ENCODE assay signal across 10 cellular contexts in the genomic region with DNA sequence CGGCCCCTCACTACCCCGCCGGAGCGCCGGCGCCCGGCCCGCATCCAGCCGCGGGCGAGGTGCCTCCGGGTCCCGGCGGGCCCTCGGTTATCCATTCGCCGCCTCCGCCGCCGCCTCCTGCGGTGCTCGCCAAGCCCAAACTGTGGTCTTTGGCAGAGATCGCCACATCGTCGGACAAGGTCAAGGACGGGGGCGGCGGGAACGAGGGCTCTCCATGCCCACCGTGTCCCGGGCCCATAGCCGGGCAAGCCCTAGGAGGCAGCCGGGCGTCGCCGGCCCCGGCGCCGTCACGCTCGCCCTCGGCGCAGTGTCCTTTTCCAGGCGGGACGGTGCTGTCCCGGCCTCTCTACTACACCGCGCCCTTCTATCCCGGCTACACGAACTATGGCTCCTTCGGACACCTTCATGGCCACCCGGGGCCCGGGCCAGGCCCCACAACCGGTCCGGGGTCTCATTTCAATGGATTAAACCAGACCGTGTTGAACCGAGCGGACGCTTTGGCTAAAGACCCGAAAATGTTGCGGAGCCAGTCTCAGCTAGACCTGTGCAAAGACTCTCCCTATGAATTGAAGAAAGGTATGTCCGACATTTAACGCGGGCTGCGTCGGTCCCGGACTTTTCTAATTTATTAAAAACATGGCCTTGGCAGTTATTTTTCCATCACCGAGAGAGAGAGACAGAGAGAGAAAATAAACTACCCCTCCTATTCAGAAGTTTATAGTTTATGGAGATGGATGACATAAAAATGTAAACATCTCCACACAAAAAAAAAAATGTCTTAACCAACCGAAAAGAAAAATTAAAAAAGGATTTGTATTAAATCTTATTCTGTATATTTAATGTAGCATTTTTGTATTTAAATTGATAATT. TPM values are rescaled to one million over a fixed set of nuclear protein-coding genes. Genes with fewer than 3 reads are reported as not detected.
DNase-seq lines count a peak whose midpoint lies in the region; ATAC-seq and TF ChIP-seq lines count a peak whose summit lies in the region.
"Had no signal": no experiment of that assay in that cellular context is flagged by ENCODE, and none has a peak within 500 bp of the region (broad histone marks: within the 10 kb centered on the region; RNA-seq: fewer than 3 reads in every experiment).

No MANE protein-coding gene starts in this region.

- H3K27me3 ChIP-seq in HUES6 (ENCODE audit: control insufficient read depth, insufficient read depth, low read length): peaks cover 90% of the 10 kb centered on the region
- H3K27me3 ChIP-seq in neuron (ENCODE audit: insufficient read depth, low read length): no peaks in the 10 kb centered on the region
- peaks cover 75% of the 10 kb centered on the region for H3K27me3 ChIP-seq in colonic mucosa

- TF ChIP-seq CTCF in colonic mucosa (IDR thresholded peaks at IDR 0.05): no peak

- H3K9ac ChIP-seq in HUES6 (ENCODE audit: low read length) (no peak overlapping the region), colonic mucosa (ENCODE audit: low read depth in 2 of 2, low read length in 2 of 2) (no peak overlapping the region)
- H3K9ac ChIP-seq: SK-N-SH had no signal

- H3K27ac ChIP-seq in HUES6 (ENCODE audit: low read depth, low read length): no peak overlapping the region
- H3K27ac ChIP-seq in colonic mucosa: no peak overlapping the region

- H3K36me3 ChIP-seq in HUES6 (ENCODE audit: control insufficient read depth, insufficient read depth, low read length): no peaks in the 10 kb centered on the region
- H3K36me3 ChIP-seq in neuron (ENCODE audit: insufficient read depth, low read length): peaks cover 63% of the 10 kb centered on the region
- H3K36me3 ChIP-seq in colonic mucosa: no peaks in the 10 kb centered on the region

- no peak overlapping the region for H2AFZ ChIP-seq in neuron (ENCODE audit: low read depth, low read length)

- intact Hi-C loops in colonic mucosa (cut with DNase I): loop anchor here (10.0 kb wide), 1 partner anchor 649 kb away; the partner anchor contains the start of gene IRX3

- DNase-seq in Caki2 (ENCODE audit: low read depth): peak; percentile 42
- peak; percentile 14 for DNase-seq in fibroblast of peridontal ligament (ENCODE audit: extremely low read depth)
- DNase-seq in colonic mucosa: no peak
- DNase-seq: activated effector memory CD4-positive, alpha-beta T cell treated with Interleukin-2 at 50 U/mL for 16 hours; IMR-90; SK-N-SH had no signal

- ATAC-seq in GM18517 (IDR thresholded peaks at IDR 0.05; ENCODE audit: unreplicated experiment): no peak
- ATAC-seq in HG03457 (IDR thresholded peaks at IDR 0.05; ENCODE audit: unreplicated experiment): no peak

- in situ Hi-C loops in Caki2 (cut with HindIII; ENCODE audit: low pct_unique_long_range_greater_than_20kb, low sequenced_read_pairs): no loop called here

- H3K9me3 ChIP-seq in HUES6 (ENCODE audit: control insufficient read depth, insufficient read depth, low read depth, low read length) (no peaks in the 10 kb centered on the region), neuron (ENCODE audit: low read length) (peaks cover 25% of the 10 kb centered on the region), colonic mucosa (no peaks in the 10 kb centered on the region)
- H3K9me3 ChIP-seq: SK-N-SH had no signal

- H3K4me3 ChIP-seq in HUES6 (ENCODE audit: low read depth, low read length): peak overlapping the region; percentile 78
- H3K4me3 ChIP-seq in neuron (ENCODE audit: low read length): peak overlapping the region; percentile 99
- no peak overlapping the region for H3K4me3 ChIP-seq in colonic mucosa

- H3K4me1 ChIP-seq in HUES6 (ENCODE audit: control insufficient read depth, insufficient read depth, low read length) (peaks cover 51% of the 10 kb centered on the region), neuron (ENCODE audit: insufficient read depth, low read length) (peaks cover 15% of the 10 kb centered on the region), colonic mucosa (peaks cover 16% of the 10 kb centered on the region)

RNA-seq across cellular contexts. Expression of gene IRX5, which starts 2.9 kb away (rescaled TPM):
- total RNA-seq in Caki2 (2014; rRNA removed; shearing (Covaris generic); ENCODE audit: low replicate concordance): 21.1 and 21.8 TPM in 2 replicates
- total RNA-seq in colonic mucosa: under 1 TPM; 0.11 to 0.17 TPM
- total RNA-seq: IMR-90 had no signal

Comparison
In these comparisons a context has a peak if more than half of its experiments do, and no peak if none do; other contexts are left out.
1. RNA of gene IRX5, which starts 2.9 kb away (total RNA-seq): 21.1 to 21.8 TPM in Caki2; 0.11 to 0.17 TPM in colonic mucosa; every median in the first group is over 10 times any median in the second.